Comparison of ENCODE assay signal across 8 cellular contexts in the genomic region with DNA sequence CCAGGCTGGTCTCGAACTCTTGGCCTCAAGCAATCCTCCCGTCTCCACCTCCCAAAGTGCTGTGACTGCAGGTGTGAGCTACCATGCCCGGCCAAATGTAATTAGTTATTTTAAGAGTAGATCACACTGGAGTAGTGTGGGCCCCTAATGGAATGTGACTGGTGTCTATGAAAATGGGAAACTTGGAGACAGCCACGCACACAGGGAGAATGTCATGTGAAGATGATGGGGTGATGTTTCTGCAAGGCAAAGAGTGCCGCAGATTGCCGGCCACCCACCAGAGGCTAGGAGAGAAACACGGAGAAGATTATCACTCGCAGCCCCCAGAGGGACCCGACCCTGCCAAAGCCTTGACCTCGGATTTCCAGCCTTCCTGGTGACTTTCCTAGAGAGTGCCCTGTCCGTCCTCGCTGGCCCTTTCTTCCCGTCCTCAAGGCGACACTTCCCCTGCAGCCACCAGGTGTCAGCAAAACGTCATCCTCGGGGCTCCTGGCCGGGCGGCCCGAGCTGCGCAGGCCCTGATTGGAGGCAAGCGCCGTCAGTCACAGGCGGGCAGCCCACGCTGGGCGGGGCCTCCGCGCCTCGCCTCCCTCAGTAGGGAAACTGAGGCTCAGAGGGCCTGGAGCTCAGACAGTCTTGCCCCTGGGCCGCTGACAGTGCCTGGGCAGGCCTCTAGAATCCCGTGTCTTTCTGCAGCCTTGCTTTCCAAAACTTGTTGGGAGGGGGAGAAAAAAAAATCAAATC. TPM values are rescaled to one million over a fixed set of nuclear protein-coding genes. Genes with fewer than 3 reads are reported as not detected.
DNase-seq lines count a peak whose midpoint lies in the region; ATAC-seq lines count a peak whose summit lies in the region.

No MANE protein-coding gene starts in this region.

- in situ Hi-C loops in HAP-1 (cut with MboI; ENCODE audit: low sequenced_read_pairs) = loop anchor here (25.0 kb wide), 1 partner anchor 527 kb away; no protein-coding TSS in a partner anchor

- no peaks in the 10 kb centered on the region for H3K36me3 ChIP-seq in HAP-1 (replicated peaks)

- H3K4me3 ChIP-seq in HAP-1 = 0 out of 2 replicates have a peak overlapping the region, but pooled peaks have one; percentile 4

- H3K4me1 ChIP-seq in HAP-1 = no peaks in the 10 kb centered on the region

- ATAC-seq in GM21717 (IDR thresholded peaks at IDR 0.05; ENCODE audit: unreplicated experiment) = no peak

- H3K9me3 ChIP-seq in HAP-1 = no peaks in the 10 kb centered on the region

- DNase-seq in CMK (ENCODE audit: low read depth) = peak; percentile 45
- peak; percentile 63 to 94 for DNase-seq in HAP-1 (ENCODE audit: low spot score in 2 of 2)
- DNase-seq in NCI-H2227 (lab: John Stamatoyannopoulos, UW; ENCODE audit: unreplicated experiment) = peak; percentile 87
- DNase-seq in activated CD4-positive, alpha-beta T cell treated with anti-CD3 and anti-CD28 coated beads for 24 hours (ENCODE audit: low read depth in 2 of 2) = peak; percentile 43 to 70
- DNase-seq in cerebellum (ENCODE audit: low spot score) = peak; percentile 41
- DNase-seq in kidney tubule cell (ENCODE audit: low spot score) = peak; percentile 83
- DNase-seq in stimulated activated CD4-positive, alpha-beta T cell treated with anti-CD3 and anti-CD28 coated beads, Interleukin-4, amount 100 ng/mL, for 24 hours = peak; percentile 70

- H3K27me3 ChIP-seq in HAP-1 (ENCODE audit: low read depth) = no peaks in the 10 kb centered on the region

RNA-seq across cellular contexts. Expression of a gene that starts 16.3 kb away (rescaled TPM):
- not detected for total RNA-seq in cerebellum

RNA-seq across cellular contexts. Expression of a gene that starts 36.1 kb away (rescaled TPM):
- not detected for total RNA-seq in cerebellum
